In the genomic region with DNA sequence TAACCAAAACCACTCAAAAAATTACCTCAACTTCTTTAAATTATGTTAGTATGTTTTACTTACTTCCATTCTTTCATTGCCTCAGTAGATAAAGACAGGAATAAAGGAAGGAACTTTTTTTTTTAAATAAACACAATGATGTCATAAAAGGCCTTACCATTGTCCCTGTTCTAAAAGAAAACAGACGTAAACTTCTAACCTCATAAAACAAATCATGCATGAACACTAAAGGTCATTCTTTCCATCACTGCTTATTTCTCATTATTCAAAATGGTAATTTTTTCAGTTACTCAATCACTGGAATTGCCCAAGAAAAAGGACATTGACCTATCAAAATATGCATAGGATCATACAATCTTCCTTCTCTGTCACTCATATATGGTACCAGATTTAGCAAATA, we compare ENCODE assay signal across 24 cellular contexts.
"Had no signal": no experiment of that assay in that cellular context is flagged by ENCODE, and none has a peak within 500 bp of the region (broad histone marks: within the 10 kb centered on the region; RNA-seq: fewer than 3 reads in every experiment).

No MANE protein-coding gene starts in this region.

- H3K4me1 ChIP-seq: foreskin keratinocyte, heart left ventricle, left ventricle myocardium inferior, sigmoid colon, uterus had no signal

- FAIRE-seq: bronchial epithelial cell, endometrium, small intestine had no signal

- H3K27ac ChIP-seq: foreskin keratinocyte, heart left ventricle, left ventricle myocardium inferior, sigmoid colon, uterus had no signal

- ATAC-seq: activated CD8-positive, alpha-beta T cell treated with anti-CD3 and anti-CD28 coated beads for 36 hours; activated naive CD8-positive, alpha-beta T cell treated with anti-CD3 and anti-CD28 coated beads, Interleukin-2, amount 50 U/mL, for 24 hours; activated T-cell treated with anti-CD3 and anti-CD28 coated beads, Interleukin-2, amount 50 U/mL, for 4 hours; activated T-helper 17 cell treated with anti-CD3 and anti-CD28 coated beads, Interleukin-2, amount 50 U/mL, for 72 hours; foreskin keratinocyte; heart left ventricle; natural killer cell treated with Interleukin-12 subunit alpha and Interleukin-12 subunit beta and Interleukin-15 and Interleukin-18, amount 100 ng/mL, for 72 hours; stimulated activated effector memory CD8-positive, alpha-beta T cell treated with anti-CD3 and anti-CD28 coated beads, Interleukin-12 subunit alpha, Interleukin-12 subunit beta, amount 100 ng/mL, for 72 hours had no signal

- DNase-seq: activated B cell treated with CpG ODN at 0.5 μM for 24 hours; activated CD4-positive, alpha-beta T cell treated with anti-CD3 and anti-CD28 coated beads, Interleukin-2, amount 50 U/mL, for 1 hour; activated CD8-positive, alpha-beta T cell treated with anti-CD3 and anti-CD28 coated beads for 36 hours; activated naive CD8-positive, alpha-beta T cell treated with anti-CD3 and anti-CD28 coated beads, Interleukin-2, amount 50 U/mL, for 24 hours; activated T-cell treated with anti-CD3 and anti-CD28 coated beads, Interleukin-2, amount 50 U/mL, for 4 hours; effector CD8-positive, alpha-beta T cell; foreskin keratinocyte; heart left ventricle; hypothalamus; immature natural killer cell; left ventricle myocardium inferior; mesendoderm; retina; sigmoid colon; small intestine; stimulated activated CD4-positive, alpha-beta T cell treated with anti-CD3 and anti-CD28 coated beads, Interleukin-4, amount 100 ng/mL, for 24 hours; T-helper 1 cell; uterus had no signal

- H3K9me3 ChIP-seq: heart left ventricle, left ventricle myocardium inferior, sigmoid colon, uterus had no signal

- H3K27me3 ChIP-seq: foreskin keratinocyte, sigmoid colon had no signal

- H3K36me3 ChIP-seq: heart left ventricle, left ventricle myocardium inferior, sigmoid colon, uterus had no signal

- H3K4me3 ChIP-seq: heart left ventricle, left ventricle myocardium inferior, lung, sigmoid colon, uterus had no signal
